In genomic region chrX:69021561-69021960, GRCh38 we compare ENCODE assay signal across 24 cellular contexts.
DNase-seq lines count a peak whose midpoint lies in the region; ATAC-seq, FAIRE-seq and TF ChIP-seq lines count a peak whose summit lies in the region.
"Had no signal": no experiment of that assay in that cellular context is flagged by ENCODE, and none has a peak within 500 bp of the region (broad histone marks: within the 10 kb centered on the region; RNA-seq: fewer than 3 reads in every experiment).

No MANE protein-coding gene starts in this region.

- no peak overlapping the region for H3K4me3 Mint-ChIP-seq in neural progenitor cell
- H3K4me3 Mint-ChIP-seq: CD14-positive monocyte; CD8-positive, alpha-beta memory T cell; T-cell had no signal

- H3K4me1 ChIP-seq in BLaER1 (peaks cover 45% of the 10 kb centered on the region), K562 (replicated peaks in 1 of 2; ENCODE audit: control insufficient read depth in 2 of 2, insufficient read depth in 2 of 2, low read length in 2 of 2) (no peaks in the 10 kb centered on the region), neural progenitor cell (peaks cover 10% of the 10 kb centered on the region), adrenal gland (replicated peaks in 1 of 2) (peaks cover 0 to 15% of the 10 kb centered on the region in 2 donors)
- H3K4me1 ChIP-seq in BLaER1 treated with 17β-estradiol and CSF1 and Interleukin-3, amounts not matched to agents 10 nM and 100 nM: peaks cover 14 to 40% (median 29%) of the 10 kb centered on the region in 10 experiments
- H3K4me1 ChIP-seq: SJSA1 had no signal

- peaks cover 78% of the 10 kb centered on the region for H3K27me3 ChIP-seq in BLaER1
- peaks cover 55 to 100% (median 91%) of the 10 kb centered on the region in 11 experiments for H3K27me3 ChIP-seq in BLaER1 treated with 17β-estradiol and CSF1 and Interleukin-3, amounts not matched to agents 10 nM and 100 nM
- no peaks in the 10 kb centered on the region for H3K27me3 ChIP-seq in K562 (ENCODE audit: control insufficient read depth in 2 of 2, insufficient read depth in 2 of 2, low read length in 2 of 2)
- H3K27me3 ChIP-seq in neural progenitor cell: no peaks in the 10 kb centered on the region
- H3K27me3 ChIP-seq in adrenal gland: peaks cover 10% of the 10 kb centered on the region
- H3K27me3 ChIP-seq: SJSA1 had no signal

- DNase-seq in K562 (ENCODE audit: extremely low read depth in 1 of 4, low spot score in 3 of 4) (no peak), neural progenitor cell (ENCODE audit: low spot score) (no peak), adrenal gland (no peak), DMS153 treated with DMSO at 0.1 percent for 48 hours (lab: John Stamatoyannopoulos, UW; ENCODE audit: unreplicated experiment) (no peak)
- DNase-seq: CD8-positive, alpha-beta memory T cell; DMS 273 treated with DMSO at 0.1 percent for 48 hours; HCEC 1CT; KBM-7; NCI-H1105; NCI-H146; NCI-H1930; NCI-H226; NCI-H510A; NCI-H774; Right ventricle myocardium superior; RPMI8226; T-cell had no signal

- no peaks in the 10 kb centered on the region for H3K79me2 ChIP-seq in K562 (ENCODE audit: control insufficient read depth, insufficient read depth, low read length)
- no peaks in the 10 kb centered on the region for H3K79me2 ChIP-seq in neural progenitor cell (ENCODE audit: low read depth)

- no peaks in the 10 kb centered on the region for H3K36me3 Mint-ChIP-seq in neural progenitor cell
- H3K36me3 Mint-ChIP-seq: CD14-positive monocyte; CD8-positive, alpha-beta memory T cell; T-cell had no signal

- no peak for TF ChIP-seq EP300 in K562 (IDR thresholded peaks at IDR 0.05; ENCODE audit: low read length)

- no peak overlapping the region for H3K4me3 ChIP-seq in BLaER1
- H3K4me3 ChIP-seq in BLaER1 treated with 17β-estradiol and CSF1 and Interleukin-3, amounts not matched to agents 10 nM and 100 nM: no peak overlapping the region
- no peak overlapping the region for H3K4me3 ChIP-seq in K562
- H3K4me3 ChIP-seq in neural progenitor cell: no peak overlapping the region
- no peak overlapping the region for H3K4me3 ChIP-seq in adrenal gland
- H3K4me3 ChIP-seq: SJSA1 had no signal

- WGBS in K562 (ENCODE audit: insufficient coverage, low coverage, missing lambda C conversion rate): no CpG with 5 or more reads among the region's 3 CpGs
- WGBS in adrenal gland, 4 donors: 70 to 88% (median 81%) methylated on average over 3 of the region's 3 CpGs

- H3K36me3 ChIP-seq in BLaER1 (no peaks in the 10 kb centered on the region), K562 (ENCODE audit: control insufficient read depth, insufficient read depth, low read length) (no peaks in the 10 kb centered on the region), neural progenitor cell (no peaks in the 10 kb centered on the region), adrenal gland (replicated peaks in 1 of 2) (no peaks in the 10 kb centered on the region)
- no peaks in the 10 kb centered on the region for H3K36me3 ChIP-seq in BLaER1 treated with 17β-estradiol and CSF1 and Interleukin-3, amounts not matched to agents 10 nM and 100 nM
- H3K36me3 ChIP-seq: SJSA1 had no signal

- H4K20me1 ChIP-seq in BLaER1 (no peaks in the 10 kb centered on the region; the same call in 1 of the 2 replicates), K562 (replicated peaks; ENCODE audit: control insufficient read depth, insufficient read depth, low read length) (peaks cover 4% of the 10 kb centered on the region; the same call in 1 of the 2 replicates), neural progenitor cell (ENCODE audit: low read depth) (no peaks in the 10 kb centered on the region)
- no peaks in the 10 kb centered on the region; a peak in 3 of 22 replicates for H4K20me1 ChIP-seq in BLaER1 treated with 17β-estradiol and CSF1 and Interleukin-3, amounts not matched to agents 10 nM and 100 nM

- H3K9ac ChIP-seq in BLaER1 (no peak overlapping the region), K562 (ENCODE audit: insufficient read depth in 1 of 2, low read depth in 2 of 2, low read length in 2 of 2) (no peak overlapping the region), neural progenitor cell (no peak overlapping the region)
- peak overlapping the region in 2 of 11 experiments; percentile 31 to 38; a peak in 2 of 22 replicates for H3K9ac ChIP-seq in BLaER1 treated with 17β-estradiol and CSF1 and Interleukin-3, amounts not matched to agents 10 nM and 100 nM

- intact Hi-C loops in K562 (cut with micrococcal nuclease) (no loop called here), adrenal gland (cut with DNase I) (no loop called here)

- no peaks in the 10 kb centered on the region for H3K9me3 ChIP-seq in BLaER1
- peaks cover 0 to 7% (median 0%) of the 10 kb centered on the region in 11 experiments; a peak in 2 of 22 replicates for H3K9me3 ChIP-seq in BLaER1 treated with 17β-estradiol and CSF1 and Interleukin-3, amounts not matched to agents 10 nM and 100 nM (replicated peaks in 1 of 11)
- H3K9me3 ChIP-seq in K562 (replicated peaks; ENCODE audit: control insufficient read depth, insufficient read depth, low read depth, low read length): no peaks in the 10 kb centered on the region
- no peaks in the 10 kb centered on the region for H3K9me3 ChIP-seq in neural progenitor cell (ENCODE audit: low read depth)
- H3K9me3 ChIP-seq in adrenal gland (replicated peaks in 1 of 3): no peaks in the 10 kb centered on the region
- H3K9me3 ChIP-seq: SJSA1 had no signal

- POLR2A ChIA-PET in K562 (lab: Yijun Ruan, JAX): no interaction called here

- TF ChIP-seq POLR2A in K562 (conservative IDR thresholded peaks at IDR 0.05) (no peak), adrenal gland (IDR thresholded peaks at IDR 0.05) (no peak)

- no TSS peak for BruUV-seq in K562 (replicated peaks; lab: Mats Ljungman, UMichigan)

- in situ Hi-C loops in K562 (cut with MboI): no loop called here

- H3K27ac ChIP-seq in BLaER1: no peak overlapping the region
- H3K27ac ChIP-seq in BLaER1 treated with 17β-estradiol and CSF1 and Interleukin-3, amounts not matched to agents 10 nM and 100 nM: peak overlapping the region in 2 of 11 experiments; percentile 18 to 40; a peak in 2 of 22 replicates
- no peak overlapping the region for H3K27ac ChIP-seq in K562 (ENCODE audit: extremely low read depth, low read depth, low read length)
- no peak overlapping the region for H3K27ac ChIP-seq in neural progenitor cell
- H3K27ac ChIP-seq in adrenal gland: no peak overlapping the region
- H3K27ac ChIP-seq: SJSA1 had no signal

- H3K27ac Mint-ChIP-seq in neural progenitor cell: no peak overlapping the region
- H3K27ac Mint-ChIP-seq: CD14-positive monocyte; CD8-positive, alpha-beta memory T cell; T-cell had no signal

- no peaks in the 10 kb centered on the region for H3F3A ChIP-seq in neural progenitor cell (ENCODE audit: low read depth)

- TF ChIP-seq RAD21 in K562 (CRISPR knock-in tag; conservative IDR thresholded peaks at IDR 0.05 in 1 of 2, IDR thresholded peaks at IDR 0.05 in 1 of 2): no peak

- no peak for TF ChIP-seq CTCF in K562 (IDR thresholded peaks at IDR 0.05 in 2 of 3, conservative IDR thresholded peaks at IDR 0.05 in 1 of 3; ENCODE audit: insufficient read depth in 2 of 3, low read depth in 1 of 3, low read length in 3 of 3)
- TF ChIP-seq CTCF in neural progenitor cell (IDR thresholded peaks at IDR 0.05): no peak
- no peak for TF ChIP-seq CTCF in adrenal gland (IDR thresholded peaks at IDR 0.05)

- H3K9me3 Mint-ChIP-seq in neural progenitor cell: peaks cover 8% of the 10 kb centered on the region
- H3K9me3 Mint-ChIP-seq: T-cell had no signal

- no peaks in the 10 kb centered on the region for H3K9me1 ChIP-seq in K562 (ENCODE audit: control insufficient read depth, insufficient read depth, low read length)

- H3K4me1 Mint-ChIP-seq in neural progenitor cell: no peaks in the 10 kb centered on the region
- H3K4me1 Mint-ChIP-seq: CD8-positive, alpha-beta memory T cell; T-cell had no signal

- H3K4me2 ChIP-seq in BLaER1 (peak overlapping the region; percentile 54), K562 (ENCODE audit: insufficient read depth, low read length) (no peak overlapping the region), neural progenitor cell (peak overlapping the region; percentile 13)
- peak overlapping the region in 10 of 11 experiments; percentile 41 to 67 (median 54); a peak in 18 of 22 replicates for H3K4me2 ChIP-seq in BLaER1 treated with 17β-estradiol and CSF1 and Interleukin-3, amounts not matched to agents 10 nM and 100 nM

- H2AFZ ChIP-seq in K562 (ENCODE audit: low read depth, low read length) (no peak overlapping the region), neural progenitor cell (replicated peaks) (no peak overlapping the region)

- H3K27me3 Mint-ChIP-seq in neural progenitor cell (ENCODE audit: insufficient read depth, low read depth): no peaks in the 10 kb centered on the region
- H3K27me3 Mint-ChIP-seq: CD8-positive, alpha-beta memory T cell had no signal

- ATAC-seq in K562: no peak
- no peak for ATAC-seq in HG02642 (IDR thresholded peaks at IDR 0.05; ENCODE audit: poor library complexity, unreplicated experiment)
- ATAC-seq: T-cell had no signal

- CTCF ChIA-PET in K562 (lab: Yijun Ruan, JAX; ENCODE audit: low intra/inter-chr PET ratio): no interaction called here

- FAIRE-seq in K562 (lab: Jason Lieb, UNC): no peak
- FAIRE-seq: GM18507, H1 had no signal

TF ChIP-seq in K562, 482 proteins besides CTCF, POLR2A, EP300 and RAD21:
- TF ChIP-seq EWSR1 (IDR thresholded peaks at IDR 0.05; ENCODE audit: borderline replicate concordance, low read depth, partially characterized antibody): no peak
- TF ChIP-seq SIRT6 (IDR thresholded peaks at IDR 0.05; ENCODE audit: low read depth, low read length): no peak
- peak; percentile 21 for TF ChIP-seq ZFP36 (IDR thresholded peaks at IDR 0.05; ENCODE audit: low read depth, low read length, partially characterized antibody)
